13 cellular contexts compared by ENCODE assay signal in genomic region chr1:26946270-26946669, GRCh38. TPM values are rescaled to one million over a fixed set of nuclear protein-coding genes. Genes with fewer than 3 reads are reported as not detected.
"Had no signal": no experiment of that assay in that cellular context is flagged by ENCODE, and none has a peak within 500 bp of the region (broad histone marks: within the 10 kb centered on the region; RNA-seq: fewer than 3 reads in every experiment).

No MANE protein-coding gene starts in this region.

- DNase-seq: activated naive CD4-positive, alpha-beta T cell; caudate nucleus; left cardiac atrium; psoas muscle; stimulated activated CD4-positive, alpha-beta T cell treated with anti-CD3 and anti-CD28 coated beads, Interleukin-4, amount 100 ng/mL, for 4 hours; SW 1271; tibial artery had no signal

- H3K9me3 ChIP-seq: psoas muscle, SJSA1, tibial artery had no signal

- H3K27me3 ChIP-seq: SJSA1 had no signal

- H3K27ac Mint-ChIP-seq: activated T-helper 1 cell treated with anti-CD3 and anti-CD28 coated beads, Interleukin-12 subunit alpha, Interleukin-12 subunit beta, Interleukin-2, Interleukin-4 antibody, amounts not matched to agents 30 ng/mL and 10 ng/mL and 1 ng/mL, durations not matched to agents 14 hours and 24 hours and 36 hours had no signal

- H3K4me3 ChIP-seq: psoas muscle, SJSA1, tibial artery had no signal

- H3K4me1 ChIP-seq: psoas muscle, SJSA1, tibial artery had no signal

- H3K27ac ChIP-seq: psoas muscle, SJSA1, tibial artery, VCaP had no signal

- H3K9me3 Mint-ChIP-seq: activated T-helper 1 cell treated with anti-CD3 and anti-CD28 coated beads, Interleukin-12 subunit alpha, Interleukin-12 subunit beta, Interleukin-2, Interleukin-4 antibody, amounts not matched to agents 30 ng/mL and 10 ng/mL and 1 ng/mL, durations not matched to agents 14 hours and 24 hours and 36 hours had no signal

- H3K4me3 Mint-ChIP-seq: activated T-helper 1 cell treated with anti-CD3 and anti-CD28 coated beads, Interleukin-12 subunit alpha, Interleukin-12 subunit beta, Interleukin-2, Interleukin-4 antibody, amounts not matched to agents 30 ng/mL and 10 ng/mL and 1 ng/mL, durations not matched to agents 14 hours and 24 hours and 36 hours had no signal

RNA-seq across cellular contexts. Expression of gene KDF1, which starts 14.0 kb away (rescaled TPM):
- total RNA-seq: activated T-helper 1 cell treated with anti-CD3 and anti-CD28 coated beads, Interleukin-12 subunit alpha, Interleukin-12 subunit beta, Interleukin-2, Interleukin-4 antibody, amounts not matched to agents 30 ng/mL and 10 ng/mL and 1 ng/mL, durations not matched to agents 14 hours and 24 hours and 36 hours; mesenteric fat pad; psoas muscle; SJSA1 had no signal

RNA-seq across cellular contexts. Expression of gene NR0B2, which starts 32.5 kb away (rescaled TPM):
- total RNA-seq: activated T-helper 1 cell treated with anti-CD3 and anti-CD28 coated beads, Interleukin-12 subunit alpha, Interleukin-12 subunit beta, Interleukin-2, Interleukin-4 antibody, amounts not matched to agents 30 ng/mL and 10 ng/mL and 1 ng/mL, durations not matched to agents 14 hours and 24 hours and 36 hours; astrocyte; epithelial cell of proximal tubule; SJSA1 had no signal
